ENCODE assay signal across 8 cellular contexts in genomic region chr14:54566410-54567223, GRCh38. TPM values are rescaled to one million over a fixed set of nuclear protein-coding genes. Genes with fewer than 3 reads are reported as not detected.
DNase-seq lines count a peak whose midpoint lies in the region; ATAC-seq and TF ChIP-seq lines count a peak whose summit lies in the region.

A gene with protein sequence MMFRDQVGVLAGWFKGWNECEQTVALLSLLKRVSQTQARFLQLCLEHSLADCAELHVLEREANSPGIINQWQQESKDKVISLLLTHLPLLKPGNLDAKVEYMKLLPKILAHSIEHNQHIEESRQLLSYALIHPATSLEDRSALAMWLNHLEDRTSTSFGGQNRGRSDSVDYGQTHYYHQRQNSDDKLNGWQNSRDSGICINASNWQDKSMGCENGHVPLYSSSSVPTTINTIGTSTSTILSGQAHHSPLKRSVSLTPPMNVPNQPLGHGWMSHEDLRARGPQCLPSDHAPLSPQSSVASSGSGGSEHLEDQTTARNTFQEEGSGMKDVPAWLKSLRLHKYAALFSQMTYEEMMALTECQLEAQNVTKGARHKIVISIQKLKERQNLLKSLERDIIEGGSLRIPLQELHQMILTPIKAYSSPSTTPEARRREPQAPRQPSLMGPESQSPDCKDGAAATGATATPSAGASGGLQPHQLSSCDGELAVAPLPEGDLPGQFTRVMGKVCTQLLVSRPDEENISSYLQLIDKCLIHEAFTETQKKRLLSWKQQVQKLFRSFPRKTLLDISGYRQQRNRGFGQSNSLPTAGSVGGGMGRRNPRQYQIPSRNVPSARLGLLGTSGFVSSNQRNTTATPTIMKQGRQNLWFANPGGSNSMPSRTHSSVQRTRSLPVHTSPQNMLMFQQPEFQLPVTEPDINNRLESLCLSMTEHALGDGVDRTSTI (plus strand): TSS chr14:54567128. CDS start chr14:54567917, 789 bp downstream.

- H3K4me3 Mint-ChIP-seq in nephron progenitor cell, result peak within 1 kb of the TSS; percentile 93

- H3K4me1 Mint-ChIP-seq in nephron progenitor cell, result peaks cover 28% of the 10 kb centered on the region

- H3K4me3 ChIP-seq in fibroblast of villous mesenchyme (ENCODE audit: low read depth, low read length) (peak within 1 kb of the TSS; percentile 76), thymus (ENCODE audit: low read length) (peak within 1 kb of the TSS; percentile 52)

- no peaks in the 10 kb centered on the region for H3K9me3 ChIP-seq in thymus (ENCODE audit: control insufficient read depth)

- H3K36me3 ChIP-seq in thymus (ENCODE audit: control insufficient read depth, insufficient read depth), result no peaks in the 10 kb centered on the region

- peak; percentile 88 for DNase-seq in Caki2 (ENCODE audit: low read depth)
- DNase-seq in HT1080 (ENCODE audit: low read depth), result peak; percentile 93
- DNase-seq in RPMI8226, result peak; percentile 57
- peak; percentile 7 to 49 (median 32) for DNase-seq in activated naive CD4-positive, alpha-beta T cell (lab: John Stamatoyannopoulos, UW)
- peak; percentile 91 for DNase-seq in fibroblast of villous mesenchyme (ENCODE audit: low read depth)
- peak; percentile 67 for DNase-seq in nephron progenitor cell

- H3K4me1 ChIP-seq in thymus (ENCODE audit: control insufficient read depth, insufficient read depth, low read length), result peaks cover 20% of the 10 kb centered on the region

- WGBS in thymus, result under 1% methylated on average over 91 of the region's 91 CpGs

- peak within 1 kb of the TSS; percentile 60 for H3K27ac ChIP-seq in thymus (ENCODE audit: low read depth)

- peak; percentile 12 for ATAC-seq in GM19468 (IDR thresholded peaks at IDR 0.05; ENCODE audit: extremely low read depth, unreplicated experiment)

- no peak within 1 kb of the TSS for H3K27ac Mint-ChIP-seq in nephron progenitor cell

- no peaks in the 10 kb centered on the region for H3K9me3 Mint-ChIP-seq in nephron progenitor cell

- no peaks in the 10 kb centered on the region for H3K36me3 Mint-ChIP-seq in nephron progenitor cell (ENCODE audit: low read depth)

- TF ChIP-seq CTCF in fibroblast of villous mesenchyme (IDR thresholded peaks at IDR 0.05; ENCODE audit: insufficient read depth, low read depth, low read length) (peak; percentile 41), nephron progenitor cell (IDR thresholded peaks at IDR 0.05) (no peak)

- H3K27me3 Mint-ChIP-seq in nephron progenitor cell (ENCODE audit: low read depth, poor library complexity), result peaks cover 55% of the 10 kb centered on the region

- peaks cover 50% of the 10 kb centered on the region for H3K27me3 ChIP-seq in thymus (ENCODE audit: control insufficient read depth, insufficient read depth)

- in situ Hi-C loops in Caki2 (cut with HindIII; ENCODE audit: low pct_unique_long_range_greater_than_20kb, low sequenced_read_pairs), result no loop called here

RNA-seq across cellular contexts. Expression of the gene that starts here (rescaled TPM):
- 2.9 and 5.6 TPM in 2 replicates for total RNA-seq in Caki2 (2014; rRNA removed; shearing (Covaris generic); ENCODE audit: low replicate concordance)
- 10.0 and 16.3 TPM in 2 replicates for total RNA-seq in HT1080 (2014; rRNA removed; shearing (Covaris generic))
- 8.8 and 10.6 TPM in 2 replicates for polyA plus RNA-seq in HT1080 (2015; cell fraction: cytosol; rRNA removed)
- polyA plus RNA-seq in HT1080 (2015; cell fraction: nucleus; rRNA removed), result 29.2 and 29.6 TPM in 2 replicates
- 43.5 and 61.3 TPM in 2 replicates for total RNA-seq in fibroblast of villous mesenchyme
- 2.8 TPM for polyA plus RNA-seq in thymus

Comparison
In these comparisons a context has a peak if more than half of its experiments do, and no peak if none do; other contexts are left out.
1. Peak in every context shown above with its lines: DNase-seq, ATAC-seq, H3K4me3 ChIP-seq and H3K27ac ChIP-seq.
2. DNase-seq: peak in every context shown above with its lines; median percentile 93 in HT1080; 91 in fibroblast of villous mesenchyme; 88 in Caki2; 67 in nephron progenitor cell; 57 in RPMI8226; 32 in activated naive CD4-positive, alpha-beta T cell.